22 cellular contexts compared by ENCODE assay signal in the genomic region with DNA sequence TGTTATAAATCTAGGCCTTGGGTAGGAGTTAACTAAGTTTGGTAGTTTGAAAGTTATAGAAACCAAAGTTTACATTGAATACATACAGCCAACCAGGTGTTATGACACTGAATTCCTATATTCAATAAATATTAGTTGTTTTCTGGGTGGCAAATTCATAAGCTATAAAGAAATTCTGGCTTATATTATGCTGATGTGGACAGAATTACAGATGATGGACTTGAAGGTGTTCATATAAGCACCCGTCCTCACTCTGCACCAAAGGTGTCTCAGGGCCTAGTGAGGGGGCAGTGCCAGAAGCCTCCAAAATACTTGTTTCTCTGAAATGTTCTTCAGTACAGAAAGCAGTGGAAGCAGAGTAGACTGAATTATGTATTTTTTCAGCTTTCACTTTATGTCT.
DNase-seq lines count a peak whose midpoint lies in the region; ATAC-seq, FAIRE-seq and TF ChIP-seq lines count a peak whose summit lies in the region.
"Had no signal": no experiment of that assay in that cellular context is flagged by ENCODE, and none has a peak within 500 bp of the region (broad histone marks: within the 10 kb centered on the region; RNA-seq: fewer than 3 reads in every experiment).

No MANE protein-coding gene starts in this region.

- H3K9me2 ChIP-seq in SK-N-SH, result no peaks in the 10 kb centered on the region

- H3K4me1 Mint-ChIP-seq in chondrocyte (ENCODE audit: low read depth), result peaks cover 15% of the 10 kb centered on the region
- H3K4me1 Mint-ChIP-seq in natural killer cell treated with Interleukin-12 subunit alpha and Interleukin-12 subunit beta and Interleukin-15 and Interleukin-18, amount 100 ng/mL, for 72 hours (ENCODE audit: low read depth in 2 of 2), result no peaks in the 10 kb centered on the region
- H3K4me1 Mint-ChIP-seq: CD14-positive monocyte; CD8-positive, alpha-beta memory T cell; GM23338 had no signal

- H4K91ac ChIP-seq in IMR-90 (ENCODE audit: insufficient read depth, low read depth, low read length), result no peak overlapping the region

- POLR2A ChIA-PET in SK-N-SH (lab: Yijun Ruan, JAX) (no interaction called here), A549 (lab: Yijun Ruan, JAX) (no interaction called here), IMR-90 (lab: Charles Lee; ENCODE audit: unreplicated experiment) (no interaction called here)

- H2BK120ac ChIP-seq in IMR-90 (ENCODE audit: low read depth, low read length), result no peak overlapping the region

- H3K79me2 ChIP-seq in SK-N-SH (ENCODE audit: insufficient read depth), result no peaks in the 10 kb centered on the region

- H3K27me3 ChIP-seq in SK-N-SH (ENCODE audit: insufficient read depth) (no peaks in the 10 kb centered on the region), IMR-90 (ENCODE audit: control insufficient read depth, insufficient read depth, low read length) (no peaks in the 10 kb centered on the region)

- no peak overlapping the region for H3K14ac ChIP-seq in IMR-90 (replicated peaks; ENCODE audit: low read depth, low read length)

- H4K20me1 ChIP-seq in SK-N-SH (ENCODE audit: insufficient read depth) (no peaks in the 10 kb centered on the region), IMR-90 (ENCODE audit: insufficient read depth, low read length) (no peaks in the 10 kb centered on the region)

- no TSS peak for BruUV-seq in IMR-90 (replicated peaks; lab: Mats Ljungman, UMichigan)

- no peaks in the 10 kb centered on the region for H3K9me1 ChIP-seq in IMR-90 (ENCODE audit: insufficient read depth, low read length)

- H4K5ac ChIP-seq in IMR-90 (ENCODE audit: low read depth, low read length), result no peak overlapping the region

- H3K27ac ChIP-seq in SK-N-SH (ENCODE audit: low read depth in 2 of 2, low read length in 1 of 2), result peak overlapping the region in 1 of 2 experiments; percentile 14; a peak in 1 of 4 replicates
- H3K27ac ChIP-seq in A549, result no peak overlapping the region
- H3K27ac ChIP-seq in IMR-90 (ENCODE audit: insufficient read depth, low read length), result no peak overlapping the region
- H3K27ac ChIP-seq: 22Rv1 had no signal

- TF ChIP-seq POLR2A in A549 (IDR thresholded peaks at IDR 0.05; ENCODE audit: low read length) (no peak), IMR-90 (IDR thresholded peaks at IDR 0.05; ENCODE audit: low read depth, low read length) (no peak)

- peak overlapping the region; percentile 46 for H3K27ac Mint-ChIP-seq in chondrocyte (ENCODE audit: unreplicated experiment)
- no peak overlapping the region for H3K27ac Mint-ChIP-seq in natural killer cell treated with Interleukin-12 subunit alpha and Interleukin-12 subunit beta and Interleukin-15 and Interleukin-18, amount 100 ng/mL, for 72 hours
- H3K27ac Mint-ChIP-seq: CD14-positive monocyte; CD4-positive, alpha-beta T cell; CD8-positive, alpha-beta memory T cell; GM23338; HFFc6 had no signal

- H2AFZ ChIP-seq in SK-N-SH (ENCODE audit: low read depth) (peak overlapping the region; percentile 69; the same call in 1 of the 2 replicates), IMR-90 (replicated peaks; ENCODE audit: low read length, poor library complexity) (no peak overlapping the region)
- H2AFZ ChIP-seq: GM23338 had no signal

- DNase-seq in SK-N-SH, result no peak
- DNase-seq in A549 (ENCODE audit: low read depth in 1 of 2, low spot score in 1 of 2), result no peak
- no peak for DNase-seq in IMR-90
- DNase-seq in chondrocyte (ENCODE audit: low spot score), result no peak
- no peak for DNase-seq in natural killer cell treated with Interleukin-12 subunit alpha and Interleukin-12 subunit beta and Interleukin-15 and Interleukin-18, amount 100 ng/mL, for 72 hours (ENCODE audit: low spot score)
- DNase-seq in NOMO-1 (lab: John Stamatoyannopoulos, UW; ENCODE audit: unreplicated experiment in 2 of 2), result no peak
- DNase-seq in 8988T, result no peak
- DNase-seq: CD4-positive, alpha-beta T cell; CD8-positive, alpha-beta memory T cell; DMS 273 treated with DMSO at 0.1 percent for 48 hours; DMS79; GDM1; HFFc6 had no signal

- H2BK15ac ChIP-seq in IMR-90 (ENCODE audit: low read depth, low read length), result no peak overlapping the region

- H3K23ac ChIP-seq in IMR-90 (ENCODE audit: low read depth, low read length), result no peak overlapping the region

- H3K79me1 ChIP-seq in IMR-90 (ENCODE audit: low read depth in 1 of 2, low read length in 2 of 2), result no peaks in the 10 kb centered on the region

- H3K4me2 ChIP-seq in SK-N-SH (no peak overlapping the region), A549 (no peak overlapping the region), IMR-90 (ENCODE audit: low read depth, low read length) (no peak overlapping the region)
- H3K4me2 ChIP-seq: GM23338 had no signal

- peaks cover 5% of the 10 kb centered on the region for H3F3A ChIP-seq in SK-N-SH (replicated peaks; ENCODE audit: insufficient read depth)

- no peak overlapping the region for H3K9ac ChIP-seq in SK-N-SH
- H3K9ac ChIP-seq in IMR-90 (ENCODE audit: low read depth, low read length), result no peak overlapping the region

- ATAC-seq in SK-N-SH treated with all-trans-retinoic acid at 6 μM for 48 hours (no peak), A549 (no peak), IMR-90 (ENCODE audit: low read depth) (no peak)
- ATAC-seq in natural killer cell treated with Interleukin-12 subunit alpha and Interleukin-12 subunit beta and Interleukin-15 and Interleukin-18, amount 100 ng/mL, for 72 hours, result no peak
- ATAC-seq: GM12878, GM23338 had no signal

- no peak for FAIRE-seq in A549 (lab: Jason Lieb, UNC)
- FAIRE-seq: D721Med, GM12878, GM19239, H54 had no signal

- no peaks in the 10 kb centered on the region for H3K36me3 Mint-ChIP-seq in chondrocyte (ENCODE audit: low read depth)
- no peaks in the 10 kb centered on the region for H3K36me3 Mint-ChIP-seq in natural killer cell treated with Interleukin-12 subunit alpha and Interleukin-12 subunit beta and Interleukin-15 and Interleukin-18, amount 100 ng/mL, for 72 hours
- H3K36me3 Mint-ChIP-seq: CD14-positive monocyte; CD8-positive, alpha-beta memory T cell had no signal

- in situ Hi-C loops in IMR-90 (cut with MboI; ENCODE audit: low sequenced_read_pairs), result no loop called here

- H3K27me3 Mint-ChIP-seq in chondrocyte (ENCODE audit: low read depth), result no peaks in the 10 kb centered on the region
- no peaks in the 10 kb centered on the region for H3K27me3 Mint-ChIP-seq in natural killer cell treated with Interleukin-12 subunit alpha and Interleukin-12 subunit beta and Interleukin-15 and Interleukin-18, amount 100 ng/mL, for 72 hours
- H3K27me3 Mint-ChIP-seq: CD4-positive, alpha-beta T cell; CD8-positive, alpha-beta memory T cell had no signal

- TF ChIP-seq EP300 in SK-N-SH (IDR thresholded peaks at IDR 0.05; ENCODE audit: borderline replicate concordance in 1 of 2, low read depth in 1 of 2, low read length in 1 of 2), result no peak
- TF ChIP-seq EP300 in A549 (IDR thresholded peaks at IDR 0.05), result no peak

- intact Hi-C loops in IMR-90 (cut with micrococcal nuclease), result no loop called here

- no peak overlapping the region for H3K4ac ChIP-seq in IMR-90 (ENCODE audit: low read depth, low read length)

- no peak overlapping the region for H3K56ac ChIP-seq in IMR-90 (ENCODE audit: extremely low read depth, insufficient read depth, low read length)

- H2BK5ac ChIP-seq in IMR-90 (ENCODE audit: low read depth, low read length, poor library complexity, severe bottlenecking), result no peak overlapping the region

- H3K9me3 ChIP-seq in SK-N-SH (no peaks in the 10 kb centered on the region), A549 (no peaks in the 10 kb centered on the region), IMR-90 (ENCODE audit: control insufficient read depth, insufficient read depth, low read length) (peaks cover 11% of the 10 kb centered on the region)
- H3K9me3 ChIP-seq: HAP-1 had no signal

- H4K8ac ChIP-seq in IMR-90 (ENCODE audit: low read depth in 2 of 2, low read length in 2 of 2), result no peak overlapping the region

- H3K4me3 Mint-ChIP-seq in chondrocyte (ENCODE audit: unreplicated experiment), result no peak overlapping the region
- H3K4me3 Mint-ChIP-seq in natural killer cell treated with Interleukin-12 subunit alpha and Interleukin-12 subunit beta and Interleukin-15 and Interleukin-18, amount 100 ng/mL, for 72 hours, result no peak overlapping the region
- H3K4me3 Mint-ChIP-seq: CD14-positive monocyte; CD4-positive, alpha-beta T cell; CD8-positive, alpha-beta memory T cell; GM23338; HFFc6 had no signal

- no peaks in the 10 kb centered on the region for H3K36me3 ChIP-seq in SK-N-SH (replicated peaks in 1 of 2; ENCODE audit: control insufficient read depth in 1 of 2, insufficient read depth in 2 of 2, low read length in 1 of 2)
- no peaks in the 10 kb centered on the region for H3K36me3 ChIP-seq in IMR-90 (ENCODE audit: control insufficient read depth, insufficient read depth, low read length)
- H3K36me3 ChIP-seq: HAP-1 had no signal

- TF ChIP-seq CTCF in SK-N-SH (IDR thresholded peaks at IDR 0.05) (no peak), A549 (IDR thresholded peaks at IDR 0.05) (no peak), IMR-90 (conservative IDR thresholded peaks at IDR 0.05; ENCODE audit: low read depth, low read length) (no peak), chondrocyte (IDR thresholded peaks at IDR 0.05) (no peak)

- WGBS in SK-N-SH (ENCODE audit: low lambda C conversion rate), result 69% methylated on average over 1 of the region's 1 CpG
- WGBS in A549 (ENCODE audit: missing lambda C conversion rate), result 12% methylated on average over 1 of the region's 1 CpG
- no CpG with 5 or more reads among the region's 1 CpG for WGBS in IMR-90 (ENCODE audit: extremely low coverage in 2 of 2, insufficient read length in 1 of 2), 2 experiments

- no peak for TF ChIP-seq RAD21 in SK-N-SH (IDR thresholded peaks at IDR 0.05; ENCODE audit: low read length)
- TF ChIP-seq RAD21 in A549 (conservative IDR thresholded peaks at IDR 0.05 in 1 of 2, IDR thresholded peaks at IDR 0.05 in 1 of 2), result no peak
- TF ChIP-seq RAD21 in IMR-90 (IDR thresholded peaks at IDR 0.05; ENCODE audit: low read length), result no peak

- peaks cover 0 to 8% of the 10 kb centered on the region in 2 experiments; a peak in 1 of 4 replicates for H3K4me1 ChIP-seq in SK-N-SH (ENCODE audit: control insufficient read depth in 1 of 2, insufficient read depth in 2 of 2, low read depth in 1 of 2, low read length in 1 of 2)
- H3K4me1 ChIP-seq in A549, result no peaks in the 10 kb centered on the region
- no peaks in the 10 kb centered on the region for H3K4me1 ChIP-seq in IMR-90 (ENCODE audit: control insufficient read depth, insufficient read depth, low read length)
- H3K4me1 ChIP-seq: HAP-1 had no signal

- no peak overlapping the region for H2BK20ac ChIP-seq in IMR-90 (ENCODE audit: low read depth, low read length)

- CTCF ChIA-PET in SK-N-SH (lab: Yijun Ruan, JAX) (interaction anchor here (1.2 to 2.7 kb wide), 2 partner anchors 11 to 15 kb away, joined by 4 to 9 read pairs; no protein-coding TSS in a partner anchor), A549 (lab: Yijun Ruan, JAX) (interaction anchor here (0.6 to 1.4 kb wide), 2 partner anchors 12 to 271 kb away, joined by 3 read pairs; no protein-coding TSS in a partner anchor), IMR-90 (lab: Yijun Ruan, JAX) (no interaction called here)

- H2AK5ac ChIP-seq in IMR-90 (ENCODE audit: low read depth, low read length), result no peak overlapping the region

- no peaks in the 10 kb centered on the region for H3K9me3 Mint-ChIP-seq in chondrocyte (ENCODE audit: low read depth)
- peaks cover 9% of the 10 kb centered on the region for H3K9me3 Mint-ChIP-seq in natural killer cell treated with Interleukin-12 subunit alpha and Interleukin-12 subunit beta and Interleukin-15 and Interleukin-18, amount 100 ng/mL, for 72 hours

- H3K4me3 ChIP-seq in SK-N-SH (ENCODE audit: low read depth in 2 of 2, low read length in 1 of 2) (no peak overlapping the region), A549 (no peak overlapping the region), IMR-90 (ENCODE audit: insufficient read depth, low read depth, low read length) (no peak overlapping the region)
- H3K4me3 ChIP-seq: GM12878, GM23338, HAP-1 had no signal

- no peak overlapping the region for H2AK9ac ChIP-seq in IMR-90 (replicated peaks; ENCODE audit: low read depth, low read length, poor library complexity)

- no peak overlapping the region for H3K18ac ChIP-seq in IMR-90 (ENCODE audit: low read depth, low read length)

- dilution Hi-C loops in IMR-90 (cut with HindIII; ENCODE audit: low sequenced_read_pairs, unreplicated experiment), result no loop called here
